ENCODE assay signal across 20 cellular contexts in genomic region chr21:32349333-32349944, GRCh38. TPM values are rescaled to one million over a fixed set of nuclear protein-coding genes. Genes with fewer than 3 reads are reported as not detected.
"Had no signal": no experiment of that assay in that cellular context is flagged by ENCODE, and none has a peak within 500 bp of the region (broad histone marks: within the 10 kb centered on the region; RNA-seq: fewer than 3 reads in every experiment).

No MANE protein-coding gene starts in this region.

- H2AFZ ChIP-seq: neural progenitor cell had no signal

- H3K27ac ChIP-seq: brain microvascular endothelial cell, neural progenitor cell, SJCRH30, spleen, transverse colon had no signal

- H3K9ac ChIP-seq: neural progenitor cell had no signal

- H3K27me3 ChIP-seq: brain microvascular endothelial cell, neural progenitor cell, SJCRH30, spleen, transverse colon had no signal

- H3K27me3 Mint-ChIP-seq: dendritic cell treated with granulocyte-macrophage colony-stimulating factor and Interleukin-4, amounts not matched to agents 40 ng/mL and 50 ng/mL, for 4 days; naive B cell; T-helper 17 cell had no signal

- DNase-seq: activated CD4-positive, alpha-beta T cell treated with anti-CD3 and anti-CD28 coated beads for 48 hours; activated naive CD4-positive, alpha-beta T cell; activated T-cell treated with anti-CD3 and anti-CD28 coated beads, Interleukin-2, amount 50 U/mL, for 48 hours; anterior cingulate cortex; brain microvascular endothelial cell; cerebellar nuclear complex; effector memory CD4-positive, alpha-beta T cell; naive B cell; SJCRH30; spleen; stimulated activated CD4-positive, alpha-beta T cell treated with anti-CD3 and anti-CD28 coated beads, Interleukin-1b, Interleukin-23, amount 100 ng/mL, for 48 hours; T-helper 17 cell; transverse colon had no signal

- H3K9me3 Mint-ChIP-seq: WTC11 had no signal

- H3K4me1 ChIP-seq: neural progenitor cell, SJCRH30, spleen, transverse colon had no signal

- H3K4me3 ChIP-seq: neural progenitor cell, SJCRH30, spleen, transverse colon had no signal

- ATAC-seq: sciatic nerve, T-helper 17 cell, WTC11 had no signal

- H3K27ac Mint-ChIP-seq: dendritic cell treated with granulocyte-macrophage colony-stimulating factor and Interleukin-4, amounts not matched to agents 40 ng/mL and 50 ng/mL, for 4 days; naive B cell; neural progenitor cell; T-helper 17 cell; WTC11 had no signal

- H3K4me2 ChIP-seq: neural progenitor cell had no signal

- H3K9me3 ChIP-seq: SJCRH30 had no signal

- H3K4me3 Mint-ChIP-seq: dendritic cell treated with granulocyte-macrophage colony-stimulating factor and Interleukin-4, amounts not matched to agents 40 ng/mL and 50 ng/mL, for 4 days; naive B cell; neural progenitor cell; T-helper 17 cell; WTC11 had no signal

- H3K4me1 Mint-ChIP-seq: neural progenitor cell, WTC11 had no signal

RNA-seq across cellular contexts. Expression of gene MRAP, which starts 50.8 kb away (rescaled TPM):
- total RNA-seq: lung microvascular endothelial cell, mononuclear cell, osteocyte, SJCRH30, spleen, T-helper 17 cell, transverse colon, WTC11 had no signal
